Comparison of ENCODE assay signal across 1 cellular context in genomic region chr7:51665045-51665785, GRCh38.
TF ChIP-seq lines count a peak whose summit lies in the region.

No MANE protein-coding gene starts in this region.

TF ChIP-seq in H1, 55 proteins besides CTCF, POLR2A, EP300 and RAD21:
- TF ChIP-seq CTBP2 (IDR thresholded peaks at IDR 0.05; ENCODE audit: borderline replicate concordance, insufficient read depth, insufficient read length, low read length): no peak
- no peak for TF ChIP-seq RNF2 (IDR thresholded peaks at IDR 0.05; ENCODE audit: borderline replicate concordance, low read depth, low read length, missing control alignments, poor library complexity, severe bottlenecking)
- no peak for TF ChIP-seq SRF (IDR thresholded peaks at IDR 0.05; ENCODE audit: low read depth, low read length)
- no peak for TF ChIP-seq MAX (IDR thresholded peaks at IDR 0.05)
- TF ChIP-seq JUND (IDR thresholded peaks at IDR 0.05; ENCODE audit: low read length): no peak
- no peak for TF ChIP-seq SIN3A (conservative IDR thresholded peaks at IDR 0.05 in 1 of 2, IDR thresholded peaks at IDR 0.05 in 1 of 2; ENCODE audit: low read depth in 1 of 2, low read length in 2 of 2)
- no peak for TF ChIP-seq YY1 (IDR thresholded peaks at IDR 0.05; ENCODE audit: low read depth, low read length)
- no peak for TF ChIP-seq CHD2 (IDR thresholded peaks at IDR 0.05; ENCODE audit: low read length)
- TF ChIP-seq E2F6 (IDR thresholded peaks at IDR 0.05): no peak
- no peak for TF ChIP-seq EGR1 (IDR thresholded peaks at IDR 0.05; ENCODE audit: borderline replicate concordance, low read depth, low read length)
- no peak for TF ChIP-seq HDAC2 (IDR thresholded peaks at IDR 0.05; ENCODE audit: borderline replicate concordance in 1 of 2, low read depth in 2 of 2, low read length in 2 of 2)
- TF ChIP-seq BCL11A (IDR thresholded peaks at IDR 0.05; ENCODE audit: low read depth in 2 of 2, low read length in 2 of 2): no peak
- no peak for TF ChIP-seq CBX5 (IDR thresholded peaks at IDR 0.05; ENCODE audit: low read depth, low read length)
- TF ChIP-seq FOSL1 (IDR thresholded peaks at IDR 0.05; ENCODE audit: insufficient read depth, low read depth, low read length): no peak
- no peak for TF ChIP-seq SIX5 (IDR thresholded peaks at IDR 0.05; ENCODE audit: low read depth, low read length)
